Comparison of ENCODE assay signal across 8 cellular contexts in genomic region chr14:23301288-23301968, GRCh38. TPM values are rescaled to one million over a fixed set of nuclear protein-coding genes. Genes with fewer than 3 reads are reported as not detected.
DNase-seq lines count a peak whose midpoint lies in the region; ATAC-seq and TF ChIP-seq lines count a peak whose summit lies in the region.

No MANE protein-coding gene starts in this region.

- ATAC-seq in stimulated activated naive CD8-positive, alpha-beta T cell treated with anti-CD3 and anti-CD28 coated beads, Interleukin-15, amount 100 ng/mL, for 72 hours: peak; percentile 89

- H3K4me1 Mint-ChIP-seq in stimulated activated naive CD8-positive, alpha-beta T cell treated with anti-CD3 and anti-CD28 coated beads, Interleukin-15, amount 100 ng/mL, for 72 hours: peaks cover 45% of the 10 kb centered on the region

- peak; percentile 96 for DNase-seq in ELR (ENCODE audit: low read depth)
- peak; percentile 94 for DNase-seq in H4 (ENCODE audit: low spot score)
- peak; percentile 96 for DNase-seq in RPMI7951 (ENCODE audit: low read depth)
- DNase-seq in activated T-helper 9 cell treated with anti-CD3 and anti-CD28 coated beads, Interleukin-2, amount 50 U/mL, for 16 hours (ENCODE audit: low read depth): peak; percentile 97
- peak; percentile 97 for DNase-seq in fibroblast of the aortic adventitia (ENCODE audit: low read depth)
- DNase-seq in stimulated activated naive CD8-positive, alpha-beta T cell treated with anti-CD3 and anti-CD28 coated beads, Interleukin-15, amount 100 ng/mL, for 72 hours: peak; percentile 99 to 100

- H3K9me2 ChIP-seq in neural cell (ENCODE audit: insufficient read depth, low read length): no peaks in the 10 kb centered on the region

- peak; percentile 84 for TF ChIP-seq EP300 in neural cell (conservative IDR thresholded peaks at IDR 0.05; ENCODE audit: poor library complexity, severe bottlenecking)

- peak overlapping the region; percentile 99 for H3K27ac ChIP-seq in neural cell (ENCODE audit: low read length)

- H3K9me3 ChIP-seq in neural cell (ENCODE audit: low read length): no peaks in the 10 kb centered on the region

- no peaks in the 10 kb centered on the region for H3K36me3 ChIP-seq in neural cell (ENCODE audit: insufficient read depth, low read length)

- H2AFZ ChIP-seq in neural cell (ENCODE audit: low read depth, low read length): peak overlapping the region; percentile 73

- H3K4me3 Mint-ChIP-seq in stimulated activated naive CD8-positive, alpha-beta T cell treated with anti-CD3 and anti-CD28 coated beads, Interleukin-15, amount 100 ng/mL, for 72 hours: peak overlapping the region; percentile 98

- H3K4me2 ChIP-seq in neural cell (ENCODE audit: low read length): peak overlapping the region; percentile 64

- H3K27ac Mint-ChIP-seq in stimulated activated naive CD8-positive, alpha-beta T cell treated with anti-CD3 and anti-CD28 coated beads, Interleukin-15, amount 100 ng/mL, for 72 hours: peak overlapping the region; percentile 99

- TF ChIP-seq CTCF in LNCAP (IDR thresholded peaks at IDR 0.05): peak; percentile 95
- TF ChIP-seq CTCF in fibroblast of the aortic adventitia (IDR thresholded peaks at IDR 0.05; ENCODE audit: insufficient read depth, low read length): peak; percentile 65
- peak; percentile 100 for TF ChIP-seq CTCF in neural cell (IDR thresholded peaks at IDR 0.05; ENCODE audit: poor library complexity, severe bottlenecking)

- H3K27me3 ChIP-seq in neural cell (ENCODE audit: insufficient read depth, low read depth, low read length): no peaks in the 10 kb centered on the region

- H3K9me3 Mint-ChIP-seq in stimulated activated naive CD8-positive, alpha-beta T cell treated with anti-CD3 and anti-CD28 coated beads, Interleukin-15, amount 100 ng/mL, for 72 hours: no peaks in the 10 kb centered on the region

- peak; percentile 59 for TF ChIP-seq RAD21 in neural cell (conservative IDR thresholded peaks at IDR 0.05)

- no peaks in the 10 kb centered on the region for H4K20me1 ChIP-seq in neural cell (ENCODE audit: insufficient read depth)

- peaks cover 13% of the 10 kb centered on the region for H3K79me2 ChIP-seq in neural cell (replicated peaks; ENCODE audit: insufficient read depth, low read length)

- H3K9ac ChIP-seq in neural cell (ENCODE audit: low read length): peak overlapping the region; percentile 96

- H3K27me3 Mint-ChIP-seq in stimulated activated naive CD8-positive, alpha-beta T cell treated with anti-CD3 and anti-CD28 coated beads, Interleukin-15, amount 100 ng/mL, for 72 hours: peaks cover 11% of the 10 kb centered on the region

- H3K4me3 ChIP-seq in fibroblast of the aortic adventitia (ENCODE audit: low read depth, low read length) (peak overlapping the region; percentile 95), neural cell (ENCODE audit: low read length) (peak overlapping the region; percentile 98)

- H3F3A ChIP-seq in neural cell (ENCODE audit: insufficient read depth, low read length, poor library complexity, severe bottlenecking): peaks cover 13% of the 10 kb centered on the region

TF ChIP-seq in neural cell, 6 proteins besides CTCF, POLR2A, EP300 and RAD21:
- TF ChIP-seq SMC3 (conservative IDR thresholded peaks at IDR 0.05; ENCODE audit: poor library complexity) (peak; percentile 70), POLR2AphosphoS5 (IDR thresholded peaks at IDR 0.05) (peak; percentile 92), MXI1 (conservative IDR thresholded peaks at IDR 0.05; ENCODE audit: poor library complexity, severe bottlenecking) (peak; percentile 70), REST (IDR thresholded peaks at IDR 0.05; ENCODE audit: borderline replicate concordance) (peak; percentile 52), EZH2 (IDR thresholded peaks at IDR 0.05; ENCODE audit: borderline replicate concordance, insufficient read depth, low read length, poor library complexity, severe bottlenecking) (no peak), TAF1 (IDR thresholded peaks at IDR 0.05; ENCODE audit: low read depth) (peak; percentile 59)

RNA-seq across cellular contexts. Expression of gene PPP1R3E, which starts 1.2 kb away (rescaled TPM):
- 2.8 and 4.6 TPM in 2 replicates for total RNA-seq in H4 (2014; rRNA removed; shearing (Covaris generic))
- total RNA-seq in RPMI7951 (2014; rRNA removed; shearing (Covaris generic)): 3.0 and 4.3 TPM in 2 replicates
- 6.6 and 10.9 TPM in 2 replicates for total RNA-seq in fibroblast of the aortic adventitia (ENCODE audit: low replicate concordance)
- 16.1 and 17.2 TPM in 2 replicates for polyA plus RNA-seq in neural cell
- 11.7 and 13.9 TPM in 2 replicates for polyA minus RNA-seq in neural cell

RNA-seq across cellular contexts. Expression of gene BCL2L2, which starts 5.2 kb away (rescaled TPM):
- 9.7 and 14.5 TPM in 2 replicates for total RNA-seq in H4 (2014; rRNA removed; shearing (Covaris generic))
- 7.1 and 9.5 TPM in 2 replicates for total RNA-seq in RPMI7951 (2014; rRNA removed; shearing (Covaris generic))
- 18.5 and 19.9 TPM in 2 replicates for total RNA-seq in fibroblast of the aortic adventitia (ENCODE audit: low replicate concordance)
- 35.8 and 50.8 TPM in 2 replicates for polyA plus RNA-seq in neural cell
- 16.8 and 24.8 TPM in 2 replicates for polyA minus RNA-seq in neural cell

RNA-seq across cellular contexts. Expression of gene HOMEZ, which starts 15.5 kb away (rescaled TPM):
- total RNA-seq in H4 (2014; rRNA removed; shearing (Covaris generic)): 9.8 and 11.4 TPM in 2 replicates
- 6.4 and 9.9 TPM in 2 replicates for total RNA-seq in RPMI7951 (2014; rRNA removed; shearing (Covaris generic))
- total RNA-seq in fibroblast of the aortic adventitia (ENCODE audit: low replicate concordance): 7.0 and 7.5 TPM in 2 replicates
- polyA plus RNA-seq in neural cell: 4.4 and 6.6 TPM in 2 replicates
- polyA minus RNA-seq in neural cell: 9.0 and 9.4 TPM in 2 replicates

RNA-seq across cellular contexts. Expression of gene PABPN1, which starts 19.8 kb away (rescaled TPM):
- total RNA-seq in H4 (2014; rRNA removed; shearing (Covaris generic)): 101 and 109 TPM in 2 replicates
- 45.6 and 49.7 TPM in 2 replicates for total RNA-seq in RPMI7951 (2014; rRNA removed; shearing (Covaris generic))
- total RNA-seq in fibroblast of the aortic adventitia (ENCODE audit: low replicate concordance): 44.8 and 53.4 TPM in 2 replicates
- polyA plus RNA-seq in neural cell: 431 and 532 TPM in 2 replicates
- 80.8 and 103 TPM in 2 replicates for polyA minus RNA-seq in neural cell

RNA-seq across cellular contexts. Expression of gene SLC22A17, which starts 51.3 kb away (rescaled TPM):
- total RNA-seq in H4 (2014; rRNA removed; shearing (Covaris generic)): 4.6 and 5.3 TPM in 2 replicates
- 7.4 and 10.4 TPM in 2 replicates for total RNA-seq in RPMI7951 (2014; rRNA removed; shearing (Covaris generic))
- total RNA-seq in fibroblast of the aortic adventitia (ENCODE audit: low replicate concordance): 9.6 and 13.4 TPM in 2 replicates
- 182 and 201 TPM in 2 replicates for polyA plus RNA-seq in neural cell
- 136 and 168 TPM in 2 replicates for polyA minus RNA-seq in neural cell

Comparison
In these comparisons a context has a peak if more than half of its experiments do, and no peak if none do; other contexts are left out.
1. Peak in every context shown above with its lines: DNase-seq, ATAC-seq, H3K4me3 ChIP-seq and H3K27ac ChIP-seq.